Comparison of ENCODE assay signal across 8 cellular contexts in genomic region chr16:50152807-50153647, GRCh38. TPM values are rescaled to one million over a fixed set of nuclear protein-coding genes. Genes with fewer than 3 reads are reported as not detected.
DNase-seq lines count a peak whose midpoint lies in the region; ATAC-seq and TF ChIP-seq lines count a peak whose summit lies in the region.

TSS of gene TENT4B (plus strand) at chr16:50153306. CDS start at chr16:50153622, 316 bp downstream.

- ATAC-seq in GM18870 (IDR thresholded peaks at IDR 0.05; ENCODE audit: unreplicated experiment) (peak; percentile 77), HG03103 (IDR thresholded peaks at IDR 0.05; ENCODE audit: low read depth, unreplicated experiment) (peak; percentile 52), left lobe of liver (peak; percentile 85)

- H3K9me3 Mint-ChIP-seq in activated CD4-positive, alpha-beta T cell treated with anti-CD3 and anti-CD28 coated beads, Interleukin-2, amount 10 ng/mL, durations not matched to agents 7 days and 5 days: no peaks in the 10 kb centered on the region

- no peak for TF ChIP-seq CTCF in coronary artery (IDR thresholded peaks at IDR 0.05)

- H3K4me3 ChIP-seq in coronary artery: peak within 1 kb of the TSS; percentile 99

- H3K27ac Mint-ChIP-seq in activated CD4-positive, alpha-beta T cell treated with anti-CD3 and anti-CD28 coated beads, Interleukin-2, amount 10 ng/mL, durations not matched to agents 7 days and 5 days: peak within 1 kb of the TSS; percentile 99

- CTCF ChIA-PET in activated CD4-positive, alpha-beta T cell treated with anti-CD3 and anti-CD28 coated beads, Interleukin-2, amount 10 ng/mL, durations not matched to agents 7 days and 5 days (lab: Charles Lee): no interaction called here

- H3K36me3 Mint-ChIP-seq in activated CD4-positive, alpha-beta T cell treated with anti-CD3 and anti-CD28 coated beads, Interleukin-2, amount 10 ng/mL, durations not matched to agents 7 days and 5 days (ENCODE audit: low read depth): peaks cover 19% of the 10 kb centered on the region

- POLR2A ChIA-PET in activated CD4-positive, alpha-beta T cell treated with anti-CD3 and anti-CD28 coated beads, Interleukin-2, amount 10 ng/mL, durations not matched to agents 7 days and 5 days (lab: Charles Lee): no interaction called here

- H3K27me3 Mint-ChIP-seq in activated CD4-positive, alpha-beta T cell treated with anti-CD3 and anti-CD28 coated beads, Interleukin-2, amount 10 ng/mL, durations not matched to agents 7 days and 5 days: no peaks in the 10 kb centered on the region

- DNase-seq in AG08396 (ENCODE audit: low spot score) (peak; percentile 100), NCI-H446 (lab: John Stamatoyannopoulos, UW) (peak; percentile 8 to 77), coronary artery (ENCODE audit: low spot score) (peak; percentile 90), left lobe of liver (ENCODE audit: low spot score) (peak; percentile 90)
- DNase-seq in activated CD4-positive, alpha-beta T cell treated with anti-CD3 and anti-CD28 coated beads, Interleukin-2, amount 10 ng/mL, durations not matched to agents 7 days and 5 days: peak; percentile 89
- peak; percentile 87 to 88 for DNase-seq in stimulated activated CD4-positive, alpha-beta T cell treated with anti-CD3 and anti-CD28 coated beads, Interleukin-2, amount 100 ng/mL, for 24 hours

- peak within 1 kb of the TSS; percentile 90 for H3K4me3 Mint-ChIP-seq in activated CD4-positive, alpha-beta T cell treated with anti-CD3 and anti-CD28 coated beads, Interleukin-2, amount 10 ng/mL, durations not matched to agents 7 days and 5 days

- H3K4me1 Mint-ChIP-seq in activated CD4-positive, alpha-beta T cell treated with anti-CD3 and anti-CD28 coated beads, Interleukin-2, amount 10 ng/mL, durations not matched to agents 7 days and 5 days: peaks cover 42% of the 10 kb centered on the region

- H3K27ac ChIP-seq in coronary artery: peak within 1 kb of the TSS; percentile 91 to 99

RNA-seq across cellular contexts. Expression of gene TENT4B, which starts in this region (rescaled TPM):
- 10 to 100 TPM; 20.4 to 21.4 TPM for total RNA-seq in activated CD4-positive, alpha-beta T cell treated with anti-CD3 and anti-CD28 coated beads, Interleukin-2, amount 10 ng/mL, durations not matched to agents 7 days and 5 days
- 9.3 TPM for total RNA-seq in left lobe of liver

Comparison
In these comparisons a context has a peak if more than half of its experiments do, and no peak if none do; other contexts are left out.
1. Peak in every context shown above with its lines: DNase-seq, ATAC-seq, H3K4me3 ChIP-seq and H3K27ac ChIP-seq.
2. DNase-seq: peak in every context shown above with its lines; median percentile 100 in AG08396; 90 in coronary artery; 90 in left lobe of liver; 89 in activated CD4-positive, alpha-beta T cell treated with anti-CD3 and anti-CD28 coated beads, Interleukin-2, amount 10 ng/mL, durations not matched to agents 7 days and 5 days; 88 in stimulated activated CD4-positive, alpha-beta T cell treated with anti-CD3 and anti-CD28 coated beads, Interleukin-2, amount 100 ng/mL, for 24 hours; 42 in NCI-H446.